9 cellular contexts compared by ENCODE assay signal in the genomic region with DNA sequence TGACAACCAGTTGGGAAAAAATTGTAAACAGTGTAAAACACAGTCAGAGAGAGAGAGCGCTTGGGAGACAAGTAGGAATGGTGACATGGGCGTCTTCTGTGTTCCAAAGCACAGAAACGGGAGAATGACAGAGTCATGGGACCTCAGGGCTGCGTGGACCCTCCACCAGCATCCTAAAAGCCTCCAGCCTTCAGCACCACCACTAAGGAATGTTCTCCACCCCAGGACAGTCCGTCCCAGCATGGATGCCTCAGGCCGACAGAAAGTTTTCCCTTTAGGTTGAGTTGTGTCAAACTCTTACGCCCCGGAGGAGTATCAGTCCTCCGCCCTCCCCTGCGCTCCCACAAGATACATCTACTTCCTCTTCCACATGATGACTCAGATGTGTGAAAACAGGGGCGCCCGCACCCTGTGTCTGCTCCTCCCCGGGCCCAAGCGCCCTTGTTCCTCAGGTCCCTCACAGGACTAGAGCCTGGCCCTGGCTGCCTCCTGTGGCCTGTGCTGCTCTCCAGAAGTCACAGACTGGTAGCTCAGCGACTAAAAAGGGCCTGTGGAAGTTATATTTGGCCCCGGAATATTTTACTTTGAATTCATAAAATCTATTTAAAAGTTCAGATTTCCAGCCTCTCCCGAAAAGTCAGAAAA.
A peak's percentile ranks its signal among the peaks of the same experiment; 100 is the strongest.
DNase-seq lines count a peak whose midpoint lies in the region; ATAC-seq and TF ChIP-seq lines count a peak whose summit lies in the region.
"Had no signal": no experiment of that assay in that cellular context is flagged by ENCODE, and none has a peak within 500 bp of the region (broad histone marks: within the 10 kb centered on the region; RNA-seq: fewer than 3 reads in every experiment).

No MANE protein-coding gene starts in this region.

- H4K91ac ChIP-seq in neuronal stem cell (ENCODE audit: low read depth, low read length, poor library complexity) = no peak overlapping the region

- no peak overlapping the region for H2BK5ac ChIP-seq in neuronal stem cell (ENCODE audit: low read length)

- H2AK5ac ChIP-seq in neuronal stem cell (ENCODE audit: low read depth, low read length) = no peak overlapping the region

- H2BK15ac ChIP-seq in neuronal stem cell (ENCODE audit: low read length) = no peak overlapping the region

- peaks cover 3% of the 10 kb centered on the region for H3K27me3 Mint-ChIP-seq in type B pancreatic cell

- peak; percentile 88 for DNase-seq in SKM-1 treated with dmso at 0.1 percent for 144 hours (lab: John Stamatoyannopoulos, UW; ENCODE audit: unreplicated experiment)
- DNase-seq in activated naive CD4-positive, alpha-beta T cell treated with anti-CD3 and anti-CD28 coated beads, Interleukin-2, amount 50 U/mL, for 72 hours (ENCODE audit: low spot score in 2 of 2) = peak; percentile 39 to 58
- DNase-seq in neuronal stem cell (ENCODE audit: low spot score) = no peak
- no peak for DNase-seq in smooth muscle cell (lab: John Stamatoyannopoulos, UW; ENCODE audit: unreplicated experiment)
- DNase-seq in NCI-H524 treated with DMSO at 0.1 percent for 48 hours (lab: John Stamatoyannopoulos, UW) = no peak
- DNase-seq in foreskin melanocyte = no peak
- DNase-seq in type B pancreatic cell (ENCODE audit: extremely low spot score, unreplicated experiment) = no peak

- H4K8ac ChIP-seq in neuronal stem cell (ENCODE audit: low read depth, low read length) = no peak overlapping the region

- H3K9me3 ChIP-seq in neuronal stem cell (replicated peaks in 1 of 2; ENCODE audit: control insufficient read depth in 2 of 2, insufficient read depth in 1 of 2, low read depth in 1 of 2, low read length in 2 of 2) = no peaks in the 10 kb centered on the region
- no peaks in the 10 kb centered on the region for H3K9me3 ChIP-seq in smooth muscle cell (replicated peaks; ENCODE audit: low read depth)

- H2AFZ ChIP-seq in neuronal stem cell (ENCODE audit: low read length) = no peak overlapping the region
- no peak overlapping the region for H2AFZ ChIP-seq in smooth muscle cell (ENCODE audit: low read depth)

- H3K79me1 ChIP-seq in neuronal stem cell (ENCODE audit: low read depth, low read length) = no peaks in the 10 kb centered on the region

- no peak overlapping the region for H3K4me3 ChIP-seq in neuronal stem cell (ENCODE audit: low read length in 2 of 2)
- H3K4me3 ChIP-seq in smooth muscle cell = no peak overlapping the region
- H3K4me3 ChIP-seq: skin epidermis had no signal

- H3K4me1 Mint-ChIP-seq in type B pancreatic cell (ENCODE audit: unreplicated experiment) = peaks cover 18% of the 10 kb centered on the region

- peak; percentile 51 for ATAC-seq in GM19043 (IDR thresholded peaks at IDR 0.05; ENCODE audit: low read depth, unreplicated experiment)
- ATAC-seq in activated naive CD4-positive, alpha-beta T cell treated with anti-CD3 and anti-CD28 coated beads, Interleukin-2, amount 50 U/mL, for 72 hours = peak; percentile 92

- no peaks in the 10 kb centered on the region for H4K20me1 ChIP-seq in smooth muscle cell (ENCODE audit: low read depth)

- H3K27me3 ChIP-seq in neuronal stem cell (ENCODE audit: control insufficient read depth in 3 of 3, insufficient read depth in 3 of 3, low read depth in 1 of 3, low read length in 3 of 3) = peaks cover 0 to 3% (median 0%) of the 10 kb centered on the region in 3 experiments
- no peaks in the 10 kb centered on the region for H3K27me3 ChIP-seq in smooth muscle cell (ENCODE audit: low read depth)

- H3F3A ChIP-seq in smooth muscle cell (ENCODE audit: low read depth) = peaks cover 17% of the 10 kb centered on the region

- no peak overlapping the region for H3K14ac ChIP-seq in neuronal stem cell (ENCODE audit: low read length)

- no peak overlapping the region for H3K4me3 Mint-ChIP-seq in type B pancreatic cell

- no peak overlapping the region for H3K4ac ChIP-seq in neuronal stem cell (ENCODE audit: low read length)

- H3K4me2 ChIP-seq in neuronal stem cell (ENCODE audit: insufficient read depth, low read length, poor library complexity, severe bottlenecking) = no peak overlapping the region
- no peak overlapping the region for H3K4me2 ChIP-seq in smooth muscle cell

- TF ChIP-seq CTCF in smooth muscle cell (IDR thresholded peaks at IDR 0.05; ENCODE audit: borderline replicate concordance, insufficient read depth, poor library complexity, severe bottlenecking) (no peak), type B pancreatic cell (conservative IDR thresholded peaks at IDR 0.05) (no peak)

- peak overlapping the region; percentile 78 for H3K23ac ChIP-seq in neuronal stem cell (ENCODE audit: low read depth, low read length, poor library complexity)

- H3K9ac ChIP-seq in neuronal stem cell (ENCODE audit: low read depth, low read length, poor library complexity) (no peak overlapping the region), smooth muscle cell (ENCODE audit: low read depth) (no peak overlapping the region)

- H3K4me1 ChIP-seq in neuronal stem cell (ENCODE audit: control insufficient read depth in 2 of 2, insufficient read depth in 1 of 2, low read depth in 1 of 2, low read length in 2 of 2) = peaks cover 0 to 2% of the 10 kb centered on the region in 2 donors
- H3K4me1 ChIP-seq in smooth muscle cell (ENCODE audit: low read depth) = no peaks in the 10 kb centered on the region

- H3K36me3 Mint-ChIP-seq in activated naive CD4-positive, alpha-beta T cell treated with anti-CD3 and anti-CD28 coated beads, Interleukin-2, amount 50 U/mL, for 72 hours = no peaks in the 10 kb centered on the region
- no peaks in the 10 kb centered on the region for H3K36me3 Mint-ChIP-seq in type B pancreatic cell

- no peaks in the 10 kb centered on the region for H3K9me3 Mint-ChIP-seq in activated naive CD4-positive, alpha-beta T cell treated with anti-CD3 and anti-CD28 coated beads, Interleukin-2, amount 50 U/mL, for 72 hours
- H3K9me3 Mint-ChIP-seq in type B pancreatic cell = no peaks in the 10 kb centered on the region

- no CpG with 5 or more reads among the region's 17 CpGs for WGBS in neuronal stem cell (ENCODE audit: extremely low coverage in 2 of 2, insufficient read length in 2 of 2, insufficient replicate concordance in 1 of 2), 2 donors
- 90% methylated on average over 17 of the region's 17 CpGs for WGBS in smooth muscle cell (ENCODE audit: low lambda C conversion rate)

- H3K36me3 ChIP-seq in neuronal stem cell (replicated peaks in 1 of 2; ENCODE audit: control insufficient read depth in 2 of 2, insufficient read depth in 2 of 2, low read length in 2 of 2) (no peaks in the 10 kb centered on the region), smooth muscle cell (ENCODE audit: low read depth) (no peaks in the 10 kb centered on the region)

- H3K27ac Mint-ChIP-seq in activated naive CD4-positive, alpha-beta T cell treated with anti-CD3 and anti-CD28 coated beads, Interleukin-2, amount 50 U/mL, for 72 hours = no peak overlapping the region
- no peak overlapping the region for H3K27ac Mint-ChIP-seq in type B pancreatic cell

- no peak overlapping the region for H3K18ac ChIP-seq in neuronal stem cell (ENCODE audit: low read length)

- H3K27ac ChIP-seq in neuronal stem cell (replicated peaks; ENCODE audit: low read length) (no peak overlapping the region), smooth muscle cell (ENCODE audit: low read depth) (no peak overlapping the region)

- H2BK12ac ChIP-seq in neuronal stem cell (ENCODE audit: low read length) = no peak overlapping the region

- H2BK120ac ChIP-seq in neuronal stem cell (ENCODE audit: low read depth, low read length) = no peak overlapping the region

- no peaks in the 10 kb centered on the region for H3K79me2 ChIP-seq in smooth muscle cell (ENCODE audit: low read depth)

Comparison
In these comparisons a context has a peak if more than half of its experiments do, and no peak if none do; other contexts are left out.
1. DNase-seq: peak in SKM-1 treated with dmso at 0.1 percent for 144 hours (single experiment) and activated naive CD4-positive, alpha-beta T cell treated with anti-CD3 and anti-CD28 coated beads, Interleukin-2, amount 50 U/mL, for 72 hours (2 of 2); none in neuronal stem cell (single experiment), smooth muscle cell (single experiment), NCI-H524 treated with DMSO at 0.1 percent for 48 hours (single experiment), foreskin melanocyte (single experiment) and type B pancreatic cell (single experiment).